19 cellular contexts compared by ENCODE assay signal in genomic region chr14:24235804-24236688, GRCh38. TPM values are rescaled to one million over a fixed set of nuclear protein-coding genes. Genes with fewer than 3 reads are reported as not detected.
A peak's percentile ranks its signal among the peaks of the same experiment; 100 is the strongest.
DNase-seq lines count a peak whose midpoint lies in the region; ATAC-seq, FAIRE-seq and TF ChIP-seq lines count a peak whose summit lies in the region.
"Had no signal": no experiment of that assay in that cellular context is flagged by ENCODE, and none has a peak within 500 bp of the region (broad histone marks: within the 10 kb centered on the region; RNA-seq: fewer than 3 reads in every experiment).

No MANE protein-coding gene starts in this region.

- H3K4me1 Mint-ChIP-seq in T-cell: peaks cover 77 to 88% (median 85%) of the 10 kb centered on the region in 3 donors
- H3K4me1 Mint-ChIP-seq in astrocyte (ENCODE audit: low read depth, unreplicated experiment): peaks cover 49% of the 10 kb centered on the region

- no peak overlapping the region for H3K9ac ChIP-seq in astrocyte (ENCODE audit: low read length)

- CTCF ChIA-PET in T-cell (lab: Charles Lee): no interaction called here

- H3K36me3 Mint-ChIP-seq in T-cell (peaks cover 54% of the 10 kb centered on the region), astrocyte (ENCODE audit: low read depth, unreplicated experiment) (peaks cover 39% of the 10 kb centered on the region)

- H3K4me3 ChIP-seq in astrocyte (ENCODE audit: insufficient read depth, low read depth, low read length) (no peak overlapping the region), neutrophil (ENCODE audit: low read depth in 1 of 2, low read length in 1 of 2) (no peak overlapping the region)
- H3K4me3 ChIP-seq: body of pancreas, MG63, suprapubic skin had no signal

- peaks cover 79% of the 10 kb centered on the region for H3K79me2 ChIP-seq in astrocyte (ENCODE audit: insufficient read depth, low read length)

- H3K4me1 ChIP-seq in astrocyte (ENCODE audit: insufficient read depth, low read length) (peaks cover 32% of the 10 kb centered on the region), neutrophil (ENCODE audit: control insufficient read depth in 1 of 2, insufficient read depth in 1 of 2, low read depth in 1 of 2, low read length in 1 of 2) (peaks cover 60 to 66% of the 10 kb centered on the region in 2 experiments)

- no peak overlapping the region for H2AFZ ChIP-seq in astrocyte (ENCODE audit: low read depth, low read length)

- H3K27me3 ChIP-seq in astrocyte (ENCODE audit: insufficient read depth, low read length) (no peaks in the 10 kb centered on the region), neutrophil (no peaks in the 10 kb centered on the region)
- H3K27me3 ChIP-seq: body of pancreas, MG63, suprapubic skin had no signal

- H3K36me3 ChIP-seq in astrocyte (ENCODE audit: insufficient read depth, low read length) (peaks cover 51% of the 10 kb centered on the region), neutrophil (peaks cover 71% of the 10 kb centered on the region)

- H3K4me3 Mint-ChIP-seq in T-cell: no peak overlapping the region
- peak overlapping the region; percentile 17 for H3K4me3 Mint-ChIP-seq in astrocyte (ENCODE audit: unreplicated experiment)

- H3K9me3 ChIP-seq in astrocyte (ENCODE audit: insufficient read depth, low read depth, low read length) (no peaks in the 10 kb centered on the region), neutrophil (no peaks in the 10 kb centered on the region)
- H3K9me3 ChIP-seq: body of pancreas, MG63, suprapubic skin had no signal

- H3K27me3 Mint-ChIP-seq in T-cell (no peaks in the 10 kb centered on the region), astrocyte (ENCODE audit: low read depth, unreplicated experiment) (no peaks in the 10 kb centered on the region)

- DNase-seq in T-cell (no peak), astrocyte (ENCODE audit: low read depth) (no peak), NCI-H82 (lab: John Stamatoyannopoulos, UW) (no peak), DMS153 (lab: John Stamatoyannopoulos, UW) (no peak)
- DNase-seq: activated CD4-positive, alpha-beta T cell treated with anti-CD3 and anti-CD28 coated beads, Interleukin-2, amount 50 U/mL, for 4 hours; activated effector memory CD4-positive, alpha-beta T cell treated with anti-CD3 and anti-CD28 coated beads, Interleukin-2, amount 50 U/mL, for 16 hours; DND-41; hypothalamus; left cardiac atrium; MG63; NCI-H2029 treated with DMSO at 0.1 percent for 48 hours; NCI-H510A treated with DMSO at 0.1 percent for 48 hours; SIG-M5; T1000 had no signal

- H3K27ac Mint-ChIP-seq in T-cell (peak overlapping the region; percentile 65 to 97), astrocyte (ENCODE audit: unreplicated experiment) (no peak overlapping the region)

- H3K27ac ChIP-seq in astrocyte (ENCODE audit: low read depth, low read length) (no peak overlapping the region), neutrophil (peak overlapping the region; percentile 41)
- H3K27ac ChIP-seq: body of pancreas, suprapubic skin had no signal

- POLR2A ChIA-PET in T-cell (lab: Charles Lee): interaction anchor here (0.5 to 0.6 kb wide), 2 partner anchors 45 to 121 kb away, joined by 3 to 5 read pairs; partner anchors contain the start of genes DCAF11 (in 1 of the 2) and NRL (in 1 of the 2)

- H3K4me2 ChIP-seq in astrocyte (ENCODE audit: low read length): no peak overlapping the region

- ATAC-seq in T-cell (replicated peaks in 1 of 4) (no peak), GM18868 (IDR thresholded peaks at IDR 0.05; ENCODE audit: unreplicated experiment) (no peak)
- ATAC-seq: body of pancreas, left cardiac atrium had no signal

- TF ChIP-seq CTCF in astrocyte (IDR thresholded peaks at IDR 0.05; ENCODE audit: insufficient read depth, low read depth, low read length) (no peak), neutrophil (IDR thresholded peaks at IDR 0.05) (no peak)

- H3K9me3 Mint-ChIP-seq in T-cell (no peaks in the 10 kb centered on the region), astrocyte (ENCODE audit: unreplicated experiment) (no peaks in the 10 kb centered on the region)

- no peak for FAIRE-seq in astrocyte (lab: Jason Lieb, UNC)
- FAIRE-seq: H1 had no signal

- H4K20me1 ChIP-seq in astrocyte (ENCODE audit: insufficient read depth, low read length): peaks cover 18% of the 10 kb centered on the region

RNA-seq across cellular contexts. Expression of gene GMPR2, which starts 3.3 kb away (rescaled TPM):
- total RNA-seq in T-cell (10 to 100 TPM; 53.8 to 81.2 (median 64.0) TPM), astrocyte (55.5 and 66.5 TPM in 2 replicates)

RNA-seq across cellular contexts. Expression of gene NEDD8, which starts 3.9 kb away (rescaled TPM):
- total RNA-seq in T-cell (100 to 1,000 TPM in 4 of 5 donors, 10 to 100 TPM in 1; 92.1 to 107 (median 101) TPM), astrocyte (233 and 251 TPM in 2 replicates)

RNA-seq across cellular contexts. Expression of gene TINF2, which starts 6.4 kb away (rescaled TPM):
- total RNA-seq in T-cell (100 to 1,000 TPM; 119 to 160 (median 139) TPM), astrocyte (33.0 and 36.2 TPM in 2 replicates)

RNA-seq across cellular contexts. Expression of gene MDP1, which starts 20.2 kb away (rescaled TPM):
- total RNA-seq in T-cell (10 to 100 TPM in 3 of 5 donors, 1 to 10 TPM in 2; 7.2 to 17.5 (median 12.1) TPM), astrocyte (8.9 and 9.9 TPM in 2 replicates)

RNA-seq across cellular contexts. Expression of gene CHMP4A, which starts 22.8 kb away (rescaled TPM):
- 10 to 100 TPM; 81.9 to 99.6 (median 92.8) TPM for total RNA-seq in T-cell
- 26.7 and 32.2 TPM in 2 replicates for total RNA-seq in astrocyte
